Comparison of ENCODE assay signal across 18 cellular contexts in the genomic region with DNA sequence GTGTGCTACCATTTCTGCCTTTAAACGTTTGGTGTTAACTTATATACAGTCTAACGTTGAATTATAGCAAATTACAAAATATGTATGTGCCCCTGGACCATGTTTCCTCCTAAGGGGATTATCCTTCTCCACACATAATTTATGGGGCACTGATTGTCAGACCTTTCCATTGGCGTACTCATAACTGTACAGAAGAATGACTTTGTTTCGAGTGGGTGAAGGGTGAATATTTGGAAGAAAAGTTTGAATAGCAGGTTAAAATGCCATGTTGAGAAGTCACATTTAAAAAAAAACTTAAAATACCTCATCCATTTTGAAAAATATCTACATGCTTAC. TPM values are rescaled to one million over a fixed set of nuclear protein-coding genes. Genes with fewer than 3 reads are reported as not detected.
A peak's percentile ranks its signal among the peaks of the same experiment; 100 is the strongest.
DNase-seq lines count a peak whose midpoint lies in the region; ATAC-seq and TF ChIP-seq lines count a peak whose summit lies in the region.
"Had no signal": no experiment of that assay in that cellular context is flagged by ENCODE, and none has a peak within 500 bp of the region (broad histone marks: within the 10 kb centered on the region; RNA-seq: fewer than 3 reads in every experiment).

No MANE protein-coding gene starts in this region.

- peak; percentile 40 for ATAC-seq in GM19351 (IDR thresholded peaks at IDR 0.05; ENCODE audit: unreplicated experiment)
- peak; percentile 45 for ATAC-seq in HG02798 (IDR thresholded peaks at IDR 0.05; ENCODE audit: poor library complexity, unreplicated experiment)
- peak; percentile 13 for ATAC-seq in HG03558 (IDR thresholded peaks at IDR 0.05; ENCODE audit: extremely low read depth, unreplicated experiment)
- no peak for ATAC-seq in HG03097 (IDR thresholded peaks at IDR 0.05; ENCODE audit: low FRiP score, unreplicated experiment)
- ATAC-seq: activated T-helper 17 cell treated with anti-CD3 and anti-CD28 coated beads, Interleukin-2, amount 50 U/mL, for 72 hours; left lung had no signal

- intact Hi-C loops in adrenal gland (cut with DNase I) = no loop called here

- no peak overlapping the region for H3K27ac ChIP-seq in adrenal gland
- H3K27ac ChIP-seq: left lung, testis had no signal

- TF ChIP-seq CTCF in GM12865 (IDR thresholded peaks at IDR 0.05; ENCODE audit: insufficient read depth, low read depth, low read length, missing control alignments) (no peak), adrenal gland (IDR thresholded peaks at IDR 0.05) (no peak)

- H3K9me3 ChIP-seq in adrenal gland (replicated peaks in 1 of 3) = no peaks in the 10 kb centered on the region
- H3K9me3 ChIP-seq: left lung, testis had no signal

- no peaks in the 10 kb centered on the region for H3K4me1 ChIP-seq in adrenal gland (replicated peaks in 1 of 2)
- H3K4me1 ChIP-seq: left lung, testis had no signal

- H3K4me3 ChIP-seq in GM12865 (ENCODE audit: low read depth, low read length) = peak overlapping the region; percentile 18; the same call in 1 of the 2 replicates
- no peak overlapping the region for H3K4me3 ChIP-seq in adrenal gland
- H3K4me3 ChIP-seq: left lung, testis had no signal

- no peaks in the 10 kb centered on the region for H3K27me3 ChIP-seq in adrenal gland
- H3K27me3 ChIP-seq: left lung, testis had no signal

- DNase-seq in GM12865 (ENCODE audit: low read depth) (no peak), globus pallidus (ENCODE audit: low spot score) (no peak), adrenal gland (no peak), NCI-H146 (lab: John Stamatoyannopoulos, UW) (no peak)
- DNase-seq: activated CD4-positive, alpha-beta T cell treated with anti-CD3 and anti-CD28 coated beads, Interleukin-2, amount 50 U/mL, for 48 hours; aorta; cortex of kidney; GDM1; left lung; SHP77 treated with DMSO at 0.1 percent for 48 hours; testis had no signal

- WGBS in adrenal gland, 4 donors = 81 to 87% (median 84%) methylated on average over 4 of the region's 4 CpGs

- TF ChIP-seq POLR2A in adrenal gland (IDR thresholded peaks at IDR 0.05) = no peak

- H3K36me3 ChIP-seq in adrenal gland (replicated peaks in 1 of 2) = no peaks in the 10 kb centered on the region
- H3K36me3 ChIP-seq: left lung had no signal

RNA-seq across cellular contexts. Expression of gene SLC10A2, which starts 58.8 kb away (rescaled TPM):
- total RNA-seq in adrenal gland = not detected
- not detected for polyA plus RNA-seq in adrenal gland
- total RNA-seq: activated T-helper 17 cell treated with anti-CD3 and anti-CD28 coated beads, Interleukin-2, amount 50 U/mL, for 72 hours; aorta; H4; left lung; progenitor cell of endocrine pancreas; testis had no signal
